Comparison of ENCODE assay signal across 8 cellular contexts in the genomic region with DNA sequence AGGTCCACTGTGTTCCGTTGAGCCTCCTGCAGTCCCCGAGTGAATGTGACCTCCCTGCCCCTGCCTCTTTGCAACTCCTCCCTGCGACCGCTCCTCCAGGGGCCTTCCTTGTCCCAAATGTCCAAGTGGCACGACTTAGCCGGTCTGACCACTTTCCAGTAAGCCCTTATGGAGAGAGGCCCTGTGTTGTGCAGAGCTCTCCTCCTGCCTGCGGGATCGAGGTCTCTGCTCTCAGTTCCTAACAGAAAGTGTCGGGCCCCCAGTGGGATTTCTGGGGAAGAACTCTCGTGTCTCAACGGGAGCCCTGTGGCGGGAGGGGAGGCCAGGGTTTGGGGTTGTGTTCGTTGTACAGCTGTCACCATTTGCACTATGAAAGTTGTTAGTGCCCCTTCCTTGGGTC.
DNase-seq lines count a peak whose midpoint lies in the region; ATAC-seq and TF ChIP-seq lines count a peak whose summit lies in the region.

No MANE protein-coding gene starts in this region.

- H3K27ac ChIP-seq in left ventricle myocardium inferior (replicated peaks) (peak overlapping the region; percentile 98), muscle layer of colon (ENCODE audit: low read depth, low read length) (peak overlapping the region; percentile 97), upper lobe of right lung (peak overlapping the region; percentile 91)

- peaks cover 98% of the 10 kb centered on the region for H3K4me1 ChIP-seq in left ventricle myocardium inferior
- H3K4me1 ChIP-seq in muscle layer of colon (ENCODE audit: insufficient read depth, low read length) = peaks cover 79% of the 10 kb centered on the region
- peaks cover 87% of the 10 kb centered on the region for H3K4me1 ChIP-seq in upper lobe of right lung

- H3K27me3 ChIP-seq in left ventricle myocardium inferior (ENCODE audit: low read depth) (no peaks in the 10 kb centered on the region), muscle layer of colon (ENCODE audit: control insufficient read depth in 1 of 2, insufficient read depth in 2 of 2, low read length in 2 of 2) (no peaks in the 10 kb centered on the region), upper lobe of right lung (no peaks in the 10 kb centered on the region)

- H3K9me3 ChIP-seq in left ventricle myocardium inferior (replicated peaks) = no peaks in the 10 kb centered on the region
- H3K9me3 ChIP-seq in muscle layer of colon (ENCODE audit: low read length) = no peaks in the 10 kb centered on the region
- H3K9me3 ChIP-seq in upper lobe of right lung = no peaks in the 10 kb centered on the region

- no peaks in the 10 kb centered on the region for H3K36me3 ChIP-seq in left ventricle myocardium inferior
- H3K36me3 ChIP-seq in muscle layer of colon (ENCODE audit: insufficient read depth, low read length) = no peaks in the 10 kb centered on the region
- no peaks in the 10 kb centered on the region for H3K36me3 ChIP-seq in upper lobe of right lung

- intact Hi-C loops in left ventricle myocardium inferior (cut with micrococcal nuclease) (no loop called here), left cardiac atrium (cut with DNase I) (loop anchor here (10.0 kb wide), 1 partner anchor 50 kb away; no protein-coding TSS in a partner anchor), upper lobe of right lung (cut with DNase I) (no loop called here)

- TF ChIP-seq CTCF in left ventricle myocardium inferior (IDR thresholded peaks at IDR 0.05; ENCODE audit: borderline replicate concordance) (no peak), upper lobe of right lung (IDR thresholded peaks at IDR 0.05) (no peak)

- DNase-seq in left ventricle myocardium inferior (no peak), left cardiac atrium (no peak), cerebellar cortex (ENCODE audit: low spot score) (peak; percentile 34), upper lobe of right lung (peak; percentile 82), iPS-NIHi7 (ENCODE audit: extremely low spot score) (no peak)
- DNase-seq in central memory CD4-positive, alpha-beta T cell = no peak
- no peak for DNase-seq in activated effector memory CD4-positive, alpha-beta T cell treated with anti-CD3 and anti-CD28 coated beads, Interleukin-2, amount 50 U/mL, for 16 hours

- H3K4me3 ChIP-seq in left ventricle myocardium inferior (peak overlapping the region; percentile 98), muscle layer of colon (ENCODE audit: low read depth in 1 of 2, low read length in 2 of 2) (peak overlapping the region; percentile 80 to 84), upper lobe of right lung (peak overlapping the region; percentile 87)

- ATAC-seq in left cardiac atrium (no peak), upper lobe of right lung (peak; percentile 29)

- H3K9ac ChIP-seq in muscle layer of colon (ENCODE audit: low read length) = peak overlapping the region; percentile 94

Comparison
In these comparisons a context has a peak if more than half of its experiments do, and no peak if none do; other contexts are left out.
1. intact Hi-C loops: an anchor here in left cardiac atrium (10.0 kb wide); none called in left ventricle myocardium inferior and upper lobe of right lung.
2. DNase-seq: peak in cerebellar cortex (single experiment) and upper lobe of right lung (single experiment); none in left ventricle myocardium inferior (single experiment), left cardiac atrium (single experiment), central memory CD4-positive, alpha-beta T cell (single experiment), activated effector memory CD4-positive, alpha-beta T cell treated with anti-CD3 and anti-CD28 coated beads, Interleukin-2, amount 50 U/mL, for 16 hours (single experiment) and iPS-NIHi7 (single experiment).
3. Peak in every context shown above with its lines, with median percentiles within 50 percentile points of each other: H3K27ac ChIP-seq and H3K4me3 ChIP-seq.